Comparison of ENCODE assay signal across 8 cellular contexts in genomic region chr10:102132193-102132562, GRCh38. TPM values are rescaled to one million over a fixed set of nuclear protein-coding genes. Genes with fewer than 3 reads are reported as not detected.
A peak's percentile ranks its signal among the peaks of the same experiment; 100 is the strongest.
DNase-seq lines count a peak whose midpoint lies in the region; ATAC-seq and TF ChIP-seq lines count a peak whose summit lies in the region.

No MANE protein-coding gene starts in this region.

- no peaks in the 10 kb centered on the region for H3K27me3 Mint-ChIP-seq in activated CD4-positive, alpha-beta memory T cell treated with anti-CD3 and anti-CD28 coated beads for 36 hours

- POLR2A ChIA-PET in HEK293 (lab: Yijun Ruan, JAX): interaction anchor here (0.6 to 1.8 kb wide), 6 partner anchors 9 to 263 kb away, joined by 3 to 9 read pairs (median 4); partner anchors contain the start of gene NOLC1
- POLR2A ChIA-PET in activated CD4-positive, alpha-beta memory T cell treated with anti-CD3 and anti-CD28 coated beads for 36 hours (lab: Charles Lee): interaction anchor here (1.0 to 1.6 kb wide), 5 partner anchors 15 to 131 kb away, joined by 3 to 6 read pairs (median 4); partner anchors contain the start of gene NOLC1

- TF ChIP-seq POLR2A in lower leg skin (IDR thresholded peaks at IDR 0.05): no peak

- no peak for TF ChIP-seq CTCF in HEK293 (tag by site-specific recombination; IDR thresholded peaks at IDR 0.05)
- TF ChIP-seq CTCF in hepatocyte (IDR thresholded peaks at IDR 0.05; ENCODE audit: poor library complexity): no peak
- no peak for TF ChIP-seq CTCF in lower leg skin (IDR thresholded peaks at IDR 0.05)

- no peak for ATAC-seq in GM18511 (IDR thresholded peaks at IDR 0.05; ENCODE audit: unreplicated experiment)

- H3K4me1 Mint-ChIP-seq in activated CD4-positive, alpha-beta memory T cell treated with anti-CD3 and anti-CD28 coated beads for 36 hours (ENCODE audit: low read depth): peaks cover 36% of the 10 kb centered on the region

- H3K9me3 Mint-ChIP-seq in activated CD4-positive, alpha-beta memory T cell treated with anti-CD3 and anti-CD28 coated beads for 36 hours: no peaks in the 10 kb centered on the region

- peak overlapping the region; percentile 42 for H2AFZ ChIP-seq in hepatocyte

- H3K4me3 Mint-ChIP-seq in activated CD4-positive, alpha-beta memory T cell treated with anti-CD3 and anti-CD28 coated beads for 36 hours: peak overlapping the region; percentile 100

- H3K4me2 ChIP-seq in hepatocyte: peak overlapping the region; percentile 73

- H4K20me1 ChIP-seq in hepatocyte (ENCODE audit: insufficient read depth, poor library complexity, severe bottlenecking): peaks cover 31% of the 10 kb centered on the region

- peak overlapping the region; percentile 98 for H3K27ac Mint-ChIP-seq in activated CD4-positive, alpha-beta memory T cell treated with anti-CD3 and anti-CD28 coated beads for 36 hours

- CTCF ChIA-PET in HEK293 (lab: Yijun Ruan, JAX): interaction anchor here (0.7 to 2.0 kb wide), 17 partner anchors 10 to 543 kb away, joined by 3 to 11 read pairs (median 4); no protein-coding TSS in a partner anchor
- CTCF ChIA-PET in activated CD4-positive, alpha-beta memory T cell treated with anti-CD3 and anti-CD28 coated beads for 36 hours (lab: Charles Lee): interaction anchor here (0.7 to 2.8 kb wide), 12 partner anchors 9 to 267 kb away, joined by 3 to 37 read pairs (median 6); partner anchors contain the start of gene NOLC1

- peaks cover 22% of the 10 kb centered on the region for H3K4me1 ChIP-seq in HEK293 (ENCODE audit: control insufficient read depth, insufficient read depth, low read length)
- H3K4me1 ChIP-seq in hepatocyte (ENCODE audit: insufficient read depth): peaks cover 14% of the 10 kb centered on the region

- no peaks in the 10 kb centered on the region for H3K9me2 ChIP-seq in hepatocyte (replicated peaks; ENCODE audit: insufficient read depth)

- peaks cover 17% of the 10 kb centered on the region for H3K36me3 Mint-ChIP-seq in activated CD4-positive, alpha-beta memory T cell treated with anti-CD3 and anti-CD28 coated beads for 36 hours

- H3K36me3 ChIP-seq in HEK293 (ENCODE audit: control insufficient read depth in 2 of 2, insufficient read depth in 1 of 2, low read length in 2 of 2) (peaks cover 0 to 3% of the 10 kb centered on the region in 2 experiments; a peak in 2 of 3 replicates), hepatocyte (replicated peaks; ENCODE audit: insufficient read depth, low read depth) (no peaks in the 10 kb centered on the region)

- H3K27ac ChIP-seq in HEK293 (ENCODE audit: extremely low read depth, low read depth, low read length) (peak overlapping the region; percentile 1), hepatocyte (peak overlapping the region; percentile 37), skin epidermis (peak overlapping the region in 17 of 21 experiments; percentile 24 to 100 (median 96))

- peaks cover 35% of the 10 kb centered on the region for H3K79me2 ChIP-seq in hepatocyte

- 30% methylated on average over 8 of the region's 8 CpGs for WGBS in hepatocyte (ENCODE audit: low lambda C conversion rate, missing lambda C conversion rate)
- WGBS in lower leg skin, 2 donors: 15 to 16% methylated on average over 8 of the region's 8 CpGs

- no peak for DNase-seq in activated CD4-positive, alpha-beta memory T cell treated with anti-CD3 and anti-CD28 coated beads for 36 hours
- DNase-seq in hepatocyte (ENCODE audit: low spot score) (no peak), NCI-H2227 (lab: John Stamatoyannopoulos, UW; ENCODE audit: unreplicated experiment) (no peak), lower leg skin (ENCODE audit: low spot score in 2 of 2) (no peak), globus pallidus (ENCODE audit: low spot score) (no peak)

- H3K27me3 ChIP-seq in hepatocyte: no peaks in the 10 kb centered on the region

- H3K4me3 ChIP-seq in HEK293 (ENCODE audit: low read depth, low read length): no peak overlapping the region; the same call in 1 of the 2 replicates
- peak overlapping the region; percentile 10 for H3K4me3 ChIP-seq in hepatocyte
- H3K4me3 ChIP-seq in skin epidermis: peak overlapping the region; percentile 80 to 99 (median 85)
- H3K4me3 ChIP-seq in lower leg skin (ENCODE audit: low read depth, poor library complexity, severe bottlenecking): no peak overlapping the region

- intact Hi-C loops in activated CD4-positive, alpha-beta memory T cell treated with anti-CD3 and anti-CD28 coated beads for 36 hours (cut with micrococcal nuclease): loop anchor here (1.0 to 5.0 kb wide), 5 partner anchors 15 to 370 kb away; partner anchors contain the start of genes ACTR1A and NOLC1
- intact Hi-C loops in lower leg skin (cut with DNase I; ENCODE audit: low total_unique reads): no loop called here

- H3K9me3 ChIP-seq in HEK293 (ENCODE audit: control insufficient read depth, insufficient read depth, low read depth, low read length) (no peaks in the 10 kb centered on the region), hepatocyte (ENCODE audit: low read depth) (no peaks in the 10 kb centered on the region)

TF ChIP-seq in HEK293, 187 proteins besides CTCF, POLR2A, EP300 and RAD21 (continues in another document):
- TF ChIP-seq ZNF548 (tag by site-specific recombination; IDR thresholded peaks at IDR 0.05): no peak
- no peak for TF ChIP-seq ZNF658 (tag by site-specific recombination; IDR thresholded peaks at IDR 0.05)
- TF ChIP-seq ZNF561 (tag by site-specific recombination; IDR thresholded peaks at IDR 0.05; ENCODE audit: borderline replicate concordance): 0 out of 2 replicates have a peak, but pooled peaks have one; percentile 47
- no peak for TF ChIP-seq ZNF513 (tag by site-specific recombination; IDR thresholded peaks at IDR 0.05)
- TF ChIP-seq ZSCAN5A (tag by site-specific recombination; IDR thresholded peaks at IDR 0.05): no peak
- TF ChIP-seq BCL11A (tag by site-specific recombination; IDR thresholded peaks at IDR 0.05; ENCODE audit: low read depth): no peak
- TF ChIP-seq ZNF114 (tag by site-specific recombination; IDR thresholded peaks at IDR 0.05): no peak
- TF ChIP-seq ZBTB49 (tag by site-specific recombination; IDR thresholded peaks at IDR 0.05; ENCODE audit: low read depth): no peak
- 0 out of 2 replicates have a peak, but pooled peaks have one; percentile 21 for TF ChIP-seq KLF9 (tag by site-specific recombination; IDR thresholded peaks at IDR 0.05; ENCODE audit: low read depth)
- TF ChIP-seq ZNF341 (tag by site-specific recombination; IDR thresholded peaks at IDR 0.05; ENCODE audit: low read depth): no peak

RNA-seq across cellular contexts. Expression of gene PPRC1, which starts 0.7 kb away (rescaled TPM):
- total RNA-seq in activated CD4-positive, alpha-beta memory T cell treated with anti-CD3 and anti-CD28 coated beads for 36 hours: 10 to 100 TPM; 59.1 to 65.9 TPM
- total RNA-seq in hepatocyte (9.8 and 15.6 TPM in 2 replicates), lower leg skin (10 to 100 TPM; 23.5 to 48.1 (median 24.3) TPM)
- polyA plus RNA-seq in hepatocyte: 23.7 and 25.4 TPM in 2 replicates

RNA-seq across cellular contexts. Expression of gene LDB1, which starts 12.0 kb away (rescaled TPM):
- 10 to 100 TPM; 48.1 to 48.8 TPM for total RNA-seq in activated CD4-positive, alpha-beta memory T cell treated with anti-CD3 and anti-CD28 coated beads for 36 hours
- total RNA-seq in hepatocyte (46.3 and 47.2 TPM in 2 replicates), lower leg skin (100 to 1,000 TPM in 2 of 4 donors, 10 to 100 TPM in 2; 80.3 to 109 (median 102) TPM)
- 28.2 and 31.2 TPM in 2 replicates for polyA plus RNA-seq in hepatocyte

RNA-seq across cellular contexts. Expression of gene NOLC1, which starts 20.0 kb away (rescaled TPM):
- 100 to 1,000 TPM; 165 to 168 TPM for total RNA-seq in activated CD4-positive, alpha-beta memory T cell treated with anti-CD3 and anti-CD28 coated beads for 36 hours
- total RNA-seq in hepatocyte: 29.8 and 50.4 TPM in 2 replicates
- 46.2 and 49.5 TPM in 2 replicates for polyA plus RNA-seq in hepatocyte
- total RNA-seq in lower leg skin: 10 to 100 TPM; 25.7 to 41.9 (median 39.1) TPM

Comparison
In these comparisons a context has a peak if more than half of its experiments do, and no peak if none do; other contexts are left out.
1. H3K27ac ChIP-seq: peak in every context shown above with its lines; median percentile 96 in skin epidermis; 37 in hepatocyte; 1 in HEK293.
2. H3K4me3 ChIP-seq: peak in hepatocyte (single experiment) and skin epidermis (7 of 7); none in HEK293 (single experiment) and lower leg skin (single experiment).